In genomic region chr1:109111386-109112055, GRCh38 we compare ENCODE assay signal across 1 cellular context.
A peak's percentile ranks its signal among the peaks of the same experiment; 100 is the strongest.
TF ChIP-seq lines count a peak whose summit lies in the region.

No MANE protein-coding gene starts in this region.

TF ChIP-seq in HepG2, 621 proteins besides CTCF, POLR2A, EP300 and RAD21:
- no peak for TF ChIP-seq JUND (CRISPR knock-in tag; IDR thresholded peaks at IDR 0.05)
- TF ChIP-seq RAD51 (IDR thresholded peaks at IDR 0.05; ENCODE audit: borderline replicate concordance), result no peak
- TF ChIP-seq GZF1 (CRISPR knock-in tag; IDR thresholded peaks at IDR 0.05), result no peak
- TF ChIP-seq CEBPB (IDR thresholded peaks at IDR 0.05; ENCODE audit: borderline replicate concordance, low read depth, low read length), result peak; percentile 73
- no peak for TF ChIP-seq ZMAT5 (CRISPR knock-in tag; IDR thresholded peaks at IDR 0.05; ENCODE audit: borderline replicate concordance, low read depth)
- TF ChIP-seq MEIS1 (CRISPR knock-in tag; IDR thresholded peaks at IDR 0.05; ENCODE audit: borderline replicate concordance), result no peak
- TF ChIP-seq MXI1 (IDR thresholded peaks at IDR 0.05; ENCODE audit: borderline replicate concordance, low read depth, low read length), result no peak
- no peak for TF ChIP-seq KMT2A (CRISPR knock-in tag; IDR thresholded peaks at IDR 0.05)
